ENCODE assay signal across 17 cellular contexts in the genomic region with DNA sequence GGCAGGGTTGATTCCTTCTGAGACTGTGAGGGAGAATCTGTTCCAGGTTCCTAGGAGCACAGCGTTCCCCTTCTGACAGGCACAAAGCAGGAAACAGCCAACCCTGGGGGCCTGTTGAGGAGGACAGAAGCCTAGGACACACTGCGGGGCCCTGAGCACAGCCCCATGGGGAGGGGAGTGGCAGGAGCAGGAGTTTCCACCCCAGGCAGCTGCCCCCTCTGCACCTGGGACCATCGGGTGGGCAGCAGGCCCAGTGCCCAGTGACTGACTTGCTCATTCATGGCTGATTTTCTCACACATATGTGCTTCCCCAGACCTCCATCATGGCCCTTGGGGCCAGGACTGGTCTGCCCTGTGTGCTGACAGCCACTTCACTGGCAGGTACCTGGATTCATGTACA. TPM values are rescaled to one million over a fixed set of nuclear protein-coding genes. Genes with fewer than 3 reads are reported as not detected.
"Had no signal": no experiment of that assay in that cellular context is flagged by ENCODE, and none has a peak within 500 bp of the region (broad histone marks: within the 10 kb centered on the region; RNA-seq: fewer than 3 reads in every experiment).

No MANE protein-coding gene starts in this region.

- FAIRE-seq: endothelial cell of umbilical vein, kidney, small intestine had no signal

- H3K4me3 ChIP-seq: coronary artery, tibial artery had no signal

- H3K4me1 ChIP-seq: foreskin keratinocyte, tibial artery had no signal

- H3K9me3 ChIP-seq: tibial artery had no signal

- H3K4me3 Mint-ChIP-seq: endodermal cell; immature natural killer cell; natural killer cell treated with Interleukin-12 subunit alpha and Interleukin-12 subunit beta and Interleukin-15 and Interleukin-18, amount 100 ng/mL, for 72 hours had no signal

- H3K27ac ChIP-seq: coronary artery, foreskin keratinocyte, tibial artery had no signal

- H3K27me3 ChIP-seq: foreskin keratinocyte, tibial artery had no signal

- DNase-seq: caudate nucleus; effector CD4-positive, alpha-beta T cell; endodermal cell; erythroblast; foreskin keratinocyte; immature natural killer cell; kidney; left cardiac atrium; small intestine; stimulated activated CD4-positive, alpha-beta T cell treated with anti-CD3 and anti-CD28 coated beads, Interleukin-2, amount 100 ng/mL, for 48 hours; stimulated activated naive CD4-positive, alpha-beta T cell treated with Interleukin-2 at 50 U/mL for 16 hours had no signal

- H3K27me3 Mint-ChIP-seq: natural killer cell treated with Interleukin-12 subunit alpha and Interleukin-12 subunit beta and Interleukin-15 and Interleukin-18, amount 100 ng/mL, for 72 hours had no signal

- H3K9me3 Mint-ChIP-seq: immature natural killer cell; natural killer cell treated with Interleukin-12 subunit alpha and Interleukin-12 subunit beta and Interleukin-15 and Interleukin-18, amount 100 ng/mL, for 72 hours had no signal

- H3K27ac Mint-ChIP-seq: endodermal cell had no signal

- ATAC-seq: foreskin keratinocyte, left cardiac atrium had no signal

RNA-seq across cellular contexts. Expression of gene SLC22A1, which starts 6.2 kb away (rescaled TPM):
- total RNA-seq: dermis microvascular lymphatic vessel endothelial cell, endothelial cell of umbilical vein, temporal lobe had no signal
